Comparison of ENCODE assay signal across 10 cellular contexts in the genomic region with DNA sequence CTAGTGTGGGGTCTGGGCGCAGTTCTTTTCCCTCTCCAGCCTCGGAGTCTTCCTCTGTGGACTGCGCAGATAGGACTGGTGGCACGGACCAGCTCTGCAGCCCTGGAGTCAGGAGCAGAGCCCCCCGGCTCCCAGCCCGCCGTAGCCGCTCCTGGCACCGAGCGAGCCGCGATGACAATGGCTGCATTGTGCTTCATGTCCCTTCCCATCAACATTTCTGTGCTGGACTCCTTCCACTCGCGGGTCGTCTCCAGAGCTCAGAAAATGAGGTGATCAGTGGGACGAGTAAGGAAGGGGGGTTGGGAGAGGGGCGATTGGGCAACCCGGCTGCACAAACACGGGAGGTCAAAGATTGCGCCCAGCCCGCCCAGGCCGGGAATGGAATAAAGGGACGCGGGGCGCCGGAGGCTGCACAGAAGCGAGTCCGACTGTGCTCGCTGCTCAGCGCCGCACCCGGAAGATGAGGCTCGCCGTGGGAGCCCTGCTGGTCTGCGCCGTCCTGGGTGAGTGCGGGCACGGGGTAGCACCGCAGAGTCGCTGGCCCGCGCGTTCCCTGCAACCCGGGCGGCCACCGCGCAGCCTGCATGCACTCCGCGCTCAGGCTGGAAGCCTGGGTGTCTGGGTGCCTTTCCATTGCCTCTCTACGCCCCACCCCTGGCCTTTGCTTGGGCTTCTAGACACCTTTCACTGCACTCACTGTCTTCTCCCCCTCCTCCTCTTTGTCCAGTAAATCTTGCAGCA. TPM values are rescaled to one million over a fixed set of nuclear protein-coding genes. Genes with fewer than 3 reads are reported as not detected.
DNase-seq lines count a peak whose midpoint lies in the region; ATAC-seq and TF ChIP-seq lines count a peak whose summit lies in the region.
"Had no signal": no experiment of that assay in that cellular context is flagged by ENCODE, and none has a peak within 500 bp of the region (broad histone marks: within the 10 kb centered on the region; RNA-seq: fewer than 3 reads in every experiment).

A gene (plus strand): TSS at position 413 of the 741 bp plus-strand sequence. CDS start 48 bp downstream, at position 461.

- no peak within 1 kb of the TSS for H3K4me3 Mint-ChIP-seq in effector memory CD8-positive, alpha-beta T cell
- H3K4me3 Mint-ChIP-seq: B cell had no signal

- H3K36me3 ChIP-seq in esophagus squamous epithelium (no peaks in the 10 kb centered on the region), mesodermal cell (ENCODE audit: control insufficient read depth, insufficient read depth, low read length) (no peaks in the 10 kb centered on the region)

- H3K4me3 ChIP-seq in esophagus squamous epithelium (peak within 1 kb of the TSS in 3 of 4 donors; percentile 8 to 56 (median 44)), mesodermal cell (ENCODE audit: extremely low read depth, insufficient read depth, low read length, poor library complexity, severe bottlenecking) (peak within 1 kb of the TSS; percentile 14)

- no peaks in the 10 kb centered on the region for H3K4me1 Mint-ChIP-seq in effector memory CD8-positive, alpha-beta T cell (ENCODE audit: low read depth in 2 of 2)
- H3K4me1 Mint-ChIP-seq: B cell had no signal

- no peak for TF ChIP-seq CTCF in esophagus squamous epithelium (IDR thresholded peaks at IDR 0.05)

- peaks cover 0 to 34% (median 0%) of the 10 kb centered on the region in 4 donors for H3K27me3 ChIP-seq in esophagus squamous epithelium

- DNase-seq in Ammon's horn (ENCODE audit: low spot score) = peak; percentile 97
- DNase-seq in RPMI7951 (ENCODE audit: low read depth) = peak; percentile 13
- no peak for DNase-seq in esophagus squamous epithelium (lab: John Stamatoyannopoulos, UW)
- no peak for DNase-seq in amniotic stem cell (lab: John Stamatoyannopoulos, UW)
- DNase-seq in HK-2 (ENCODE audit: unreplicated experiment) = no peak
- no peak for DNase-seq in effector memory CD8-positive, alpha-beta T cell
- DNase-seq: NCI-H2081 treated with DMSO at 0.1 percent for 48 hours had no signal

- 14 to 18% methylated on average over 16 to 29 of the region's 50 CpGs for WGBS in esophagus squamous epithelium, 2 donors
- whole genome bisulfite sequencing in mesodermal cell (ENCODE audit: insufficient coverage in 2 of 2), 2 experiments = 58 to 65% methylated on average over 45 to 50 of the region's 50 CpGs

- no peak within 1 kb of the TSS for H3K27ac ChIP-seq in esophagus squamous epithelium
- no peak within 1 kb of the TSS for H3K27ac ChIP-seq in mesodermal cell (ENCODE audit: low read depth, low read length, severe bottlenecking)

- TF ChIP-seq POLR2A in esophagus squamous epithelium (IDR thresholded peaks at IDR 0.05) = no peak

- H3K4me1 ChIP-seq in esophagus squamous epithelium = peaks cover 0 to 46% (median 14%) of the 10 kb centered on the region in 3 donors
- no peaks in the 10 kb centered on the region for H3K4me1 ChIP-seq in mesodermal cell (ENCODE audit: control insufficient read depth, insufficient read depth, low read length, poor library complexity, severe bottlenecking)

- intact Hi-C loops in esophagus squamous epithelium (cut with DNase I) = no loop called here

- no peaks in the 10 kb centered on the region for H3K36me3 Mint-ChIP-seq in effector memory CD8-positive, alpha-beta T cell (ENCODE audit: insufficient read depth)

- no peaks in the 10 kb centered on the region for H3K9me3 ChIP-seq in esophagus squamous epithelium
- H3K9me3 ChIP-seq in mesodermal cell (ENCODE audit: control insufficient read depth, low read length) = no peaks in the 10 kb centered on the region

- ATAC-seq in GM18907 (IDR thresholded peaks at IDR 0.05; ENCODE audit: unreplicated experiment) = no peak
- no peak for ATAC-seq in effector memory CD8-positive, alpha-beta T cell (replicated peaks)

- H3K9me3 Mint-ChIP-seq in effector memory CD8-positive, alpha-beta T cell = no peaks in the 10 kb centered on the region

- H3K27me3 Mint-ChIP-seq in effector memory CD8-positive, alpha-beta T cell = peaks cover 43 to 74% of the 10 kb centered on the region in 2 donors

- H3K27ac Mint-ChIP-seq in effector memory CD8-positive, alpha-beta T cell = no peak within 1 kb of the TSS
- H3K27ac Mint-ChIP-seq: B cell had no signal

RNA-seq across cellular contexts. Expression of the gene that starts here (rescaled TPM):
- total RNA-seq in RPMI7951 (2014; rRNA removed; shearing (Covaris generic)) = 0.96 TPM in 1 of 2 replicates, not detected in the other
- 10 to 100 TPM in 2 of 4 donors, 1 to 10 TPM in 1, under 1 TPM in 1; 0.53 to 17.9 (median 9.4) TPM for total RNA-seq in esophagus squamous epithelium
- 3.3 TPM for polyA plus RNA-seq in mesodermal cell (2013, experiment 1 of 2)
- polyA plus RNA-seq in mesodermal cell (2013, experiment 2 of 2) = 1.4 TPM

Comparison
In these comparisons a context has a peak if more than half of its experiments do, and no peak if none do; other contexts are left out.
1. Peak in DNase-seq in RPMI7951; RNA of the gene not detected or under 1 TPM.